In genomic region chr6:139230421-139230840, GRCh38 we compare ENCODE assay signal across 9 cellular contexts.
A peak's percentile ranks its signal among the peaks of the same experiment; 100 is the strongest.
DNase-seq lines count a peak whose midpoint lies in the region; ATAC-seq, FAIRE-seq and TF ChIP-seq lines count a peak whose summit lies in the region.
"Had no signal": no experiment of that assay in that cellular context is flagged by ENCODE, and none has a peak within 500 bp of the region (broad histone marks: within the 10 kb centered on the region; RNA-seq: fewer than 3 reads in every experiment).

No MANE protein-coding gene starts in this region.

- no peak for TF ChIP-seq CTCF in AG04449 (IDR thresholded peaks at IDR 0.05; ENCODE audit: insufficient read depth, low read length, missing control alignments)
- TF ChIP-seq CTCF in esophagus squamous epithelium (IDR thresholded peaks at IDR 0.05) = peak in 5 of 6 experiments; percentile 7 to 39 (median 19)
- TF ChIP-seq CTCF in upper lobe of right lung (IDR thresholded peaks at IDR 0.05) = no peak

- no peak for TF ChIP-seq POLR2A in esophagus squamous epithelium (IDR thresholded peaks at IDR 0.05)

- DNase-seq in AG04449 (ENCODE audit: low read depth, low spot score) = peak; percentile 4
- peak; percentile 66 for DNase-seq in NCI-H510A (lab: John Stamatoyannopoulos, UW)
- no peak for DNase-seq in esophagus squamous epithelium (lab: John Stamatoyannopoulos, UW)
- DNase-seq in putamen (ENCODE audit: low spot score) = no peak
- DNase-seq in upper lobe of right lung = no peak
- DNase-seq in urothelium cell line (ENCODE audit: low spot score) = no peak
- DNase-seq: left cardiac atrium had no signal

- peaks cover 4 to 10% (median 6%) of the 10 kb centered on the region in 3 donors for H3K9me3 ChIP-seq in esophagus squamous epithelium
- no peaks in the 10 kb centered on the region for H3K9me3 ChIP-seq in upper lobe of right lung

- CTCF ChIA-PET in AG04449 (lab: Yijun Ruan, JAX) = interaction anchor here (1.3 to 2.6 kb wide), 8 partner anchors 9 to 415 kb away, joined by 4 to 20 read pairs (median 6); no protein-coding TSS in a partner anchor

- 42 to 50% methylated on average over 3 of the region's 3 CpGs for WGBS in esophagus squamous epithelium, 2 donors

- POLR2A ChIA-PET in AG04449 (lab: Yijun Ruan, JAX) = no interaction called here

- H3K27ac ChIP-seq in esophagus squamous epithelium = no peak overlapping the region
- H3K27ac ChIP-seq in upper lobe of right lung = no peak overlapping the region

- H3K4me3 ChIP-seq in AG04449 (ENCODE audit: low read depth, low read length) = no peak overlapping the region
- no peak overlapping the region for H3K4me3 ChIP-seq in esophagus squamous epithelium
- no peak overlapping the region for H3K4me3 ChIP-seq in upper lobe of right lung

- ATAC-seq in GM18868 (IDR thresholded peaks at IDR 0.05; ENCODE audit: unreplicated experiment) (peak; percentile 65), upper lobe of right lung (no peak), GM19351 (IDR thresholded peaks at IDR 0.05; ENCODE audit: unreplicated experiment) (no peak)

- intact Hi-C loops in esophagus squamous epithelium (cut with DNase I) (no loop called here), upper lobe of right lung (cut with DNase I) (no loop called here)

- no peaks in the 10 kb centered on the region for H3K36me3 ChIP-seq in esophagus squamous epithelium
- H3K36me3 ChIP-seq in upper lobe of right lung = no peaks in the 10 kb centered on the region

- H3K4me1 ChIP-seq in esophagus squamous epithelium = peaks cover 0 to 21% (median 2%) of the 10 kb centered on the region in 3 donors
- H3K4me1 ChIP-seq in upper lobe of right lung = no peaks in the 10 kb centered on the region

- H3K27me3 ChIP-seq in esophagus squamous epithelium = no peaks in the 10 kb centered on the region
- H3K27me3 ChIP-seq in upper lobe of right lung = no peaks in the 10 kb centered on the region

- no peak for FAIRE-seq in urothelium cell line (lab: Jason Lieb, UNC)

Comparison
In these comparisons a context has a peak if more than half of its experiments do, and no peak if none do; other contexts are left out.
1. DNase-seq: peak in AG04449 (single experiment) and NCI-H510A (single experiment); none in esophagus squamous epithelium (single experiment), putamen (single experiment), upper lobe of right lung (single experiment) and urothelium cell line (single experiment).
2. CTCF ChIP-seq: peak in esophagus squamous epithelium (5 of 6); none in AG04449 (single experiment) and upper lobe of right lung (single experiment).